ENCODE assay signal across 19 cellular contexts in genomic region chr16:47424846-47425245, GRCh38. TPM values are rescaled to one million over a fixed set of nuclear protein-coding genes. Genes with fewer than 3 reads are reported as not detected.
DNase-seq lines count a peak whose midpoint lies in the region; ATAC-seq and TF ChIP-seq lines count a peak whose summit lies in the region.
"Had no signal": no experiment of that assay in that cellular context is flagged by ENCODE, and none has a peak within 500 bp of the region (broad histone marks: within the 10 kb centered on the region; RNA-seq: fewer than 3 reads in every experiment).

No MANE protein-coding gene starts in this region.

- no TSS peak for BruUV-seq in A673 (replicated peaks; lab: Mats Ljungman, UMichigan)
- BruUV-seq in OCI-LY7 (replicated peaks; lab: Mats Ljungman, UMichigan) = no TSS peak

- no peak overlapping the region for H2BK20ac ChIP-seq in H9 (ENCODE audit: low read depth, low read length, poor library complexity, severe bottlenecking)

- no peak overlapping the region for H2BK15ac ChIP-seq in H9 (ENCODE audit: low read depth, low read length)
- no peak overlapping the region for H2BK15ac ChIP-seq in mesendoderm (replicated peaks; ENCODE audit: low read depth)

- no peaks in the 10 kb centered on the region for H3K9me3 ChIP-seq in A673 (ENCODE audit: low read depth, low read length, poor library complexity, severe bottlenecking)
- no peaks in the 10 kb centered on the region for H3K9me3 ChIP-seq in H9 (ENCODE audit: control insufficient read depth, low read depth, low read length)
- no peaks in the 10 kb centered on the region for H3K9me3 ChIP-seq in OCI-LY7 (ENCODE audit: low read length)
- H3K9me3 ChIP-seq: MG63 had no signal

- H3K4me2 ChIP-seq in H9 (ENCODE audit: insufficient read depth, insufficient read length, low read length) (no peak overlapping the region), mesendoderm (ENCODE audit: low read length) (no peak overlapping the region), OCI-LY7 (ENCODE audit: low read length) (no peak overlapping the region)
- H3K4me2 ChIP-seq: BLaER1 treated with 17β-estradiol and CSF1 and Interleukin-3, amounts not matched to agents 10 nM and 100 nM had no signal

- H3K9ac ChIP-seq in H9 (ENCODE audit: extremely low read depth, insufficient read length, low read length) = no peak overlapping the region
- no peak overlapping the region for H3K9ac ChIP-seq in mesendoderm (ENCODE audit: low read length)
- H3K9ac ChIP-seq: BLaER1 treated with 17β-estradiol and CSF1 and Interleukin-3, amounts not matched to agents 10 nM and 100 nM had no signal

- no peak overlapping the region for H3K56ac ChIP-seq in H9 (ENCODE audit: insufficient read length, low read depth, low read length)
- H3K56ac ChIP-seq in mesendoderm (ENCODE audit: low read length) = no peak overlapping the region

- H2BK120ac ChIP-seq in H9 (ENCODE audit: low read depth, low read length, poor library complexity, severe bottlenecking) (no peak overlapping the region), mesendoderm (ENCODE audit: low read depth, low read length) (no peak overlapping the region)

- DNase-seq in A673 (ENCODE audit: low spot score) = peak; percentile 10
- DNase-seq in H9 = peak; percentile 71
- peak; percentile 62 for DNase-seq in WTC11 (ENCODE audit: low spot score)
- peak; percentile 77 for DNase-seq in mesendoderm
- no peak for DNase-seq in OCI-LY7 (ENCODE audit: low spot score)
- DNase-seq in T-helper 1 cell = no peak
- DNase-seq: CD8-positive, alpha-beta memory T cell; Karpas-422; MG63; NCI-H1092; NCI-H146; NCI-H2081 treated with DMSO at 0.1 percent for 48 hours; NCI-H526; OCI-M1; SHP77 treated with DMSO at 0.1 percent for 48 hours had no signal

- H3K9me2 ChIP-seq in OCI-LY7 (ENCODE audit: insufficient read depth, low read length) = no peaks in the 10 kb centered on the region

- H3K79me1 ChIP-seq in H9 (ENCODE audit: insufficient read depth, low read depth, low read length, poor library complexity, severe bottlenecking) = no peaks in the 10 kb centered on the region
- no peaks in the 10 kb centered on the region for H3K79me1 ChIP-seq in mesendoderm (ENCODE audit: low read length)

- H3K36me3 ChIP-seq in A673 (ENCODE audit: insufficient read depth, low read length, poor library complexity, severe bottlenecking) = no peaks in the 10 kb centered on the region
- no peaks in the 10 kb centered on the region for H3K36me3 ChIP-seq in mesendoderm (ENCODE audit: control insufficient read depth, insufficient read depth, low read length)
- peaks cover 46% of the 10 kb centered on the region for H3K36me3 ChIP-seq in OCI-LY7 (ENCODE audit: insufficient read depth, low read length)

- ATAC-seq in WTC11 (peak; percentile 96), HG03378 (IDR thresholded peaks at IDR 0.05; ENCODE audit: unreplicated experiment) (no peak), GM18498 (IDR thresholded peaks at IDR 0.05; ENCODE audit: unreplicated experiment) (no peak)
- ATAC-seq: SK-N-SH treated with all-trans-retinoic acid at 6 μM for 48 hours had no signal

- H3K27me3 Mint-ChIP-seq in H9 (ENCODE audit: low read depth) = no peaks in the 10 kb centered on the region
- no peaks in the 10 kb centered on the region for H3K27me3 Mint-ChIP-seq in WTC11 (ENCODE audit: low read depth)
- H3K27me3 Mint-ChIP-seq: CD8-positive, alpha-beta memory T cell had no signal

- no peak overlapping the region for H3T11ph ChIP-seq in H9 (ENCODE audit: low read length)

- H2BK5ac ChIP-seq in H9 (ENCODE audit: insufficient read length, low read length) (no peak overlapping the region), mesendoderm (ENCODE audit: low read length) (no peak overlapping the region)

- no peak overlapping the region for H3K23ac ChIP-seq in H9 (ENCODE audit: insufficient read length, low read depth, low read length)
- H3K23ac ChIP-seq in mesendoderm (ENCODE audit: low read length) = no peak overlapping the region

- H3K9me3 Mint-ChIP-seq in H9 (no peaks in the 10 kb centered on the region; a peak in 1 of 5 replicates), WTC11 (peaks cover 9% of the 10 kb centered on the region)
- H3K9me3 Mint-ChIP-seq: CD8-positive, alpha-beta memory T cell had no signal

- intact Hi-C loops in A673 (cut with micrococcal nuclease; ENCODE audit: unreplicated experiment) = no loop called here
- intact Hi-C loops in OCI-LY7 (cut with micrococcal nuclease; ENCODE audit: unreplicated experiment) = no loop called here

- CTCF ChIA-PET in A673 (lab: Charles Lee) = no interaction called here
- CTCF ChIA-PET in WTC11 (lab: Charles Lee) = interaction anchor here (0.6 to 2.0 kb wide), 13 partner anchors 10 to 742 kb away, joined by 3 to 8 read pairs (median 3); partner anchors contain the start of genes ITFG1, NETO2 and PHKB
- CTCF ChIA-PET in OCI-LY7 (lab: Charles Lee; ENCODE audit: unreplicated experiment) = no interaction called here

- no peak overlapping the region for H3K14ac ChIP-seq in H9 (ENCODE audit: insufficient read depth, low read length)

- H3K4me1 Mint-ChIP-seq in H9 = peaks cover 10 to 18% of the 10 kb centered on the region in 2 experiments
- peaks cover 14% of the 10 kb centered on the region for H3K4me1 Mint-ChIP-seq in WTC11
- H3K4me1 Mint-ChIP-seq: CD8-positive, alpha-beta memory T cell had no signal

- no peaks in the 10 kb centered on the region for H3K4me1 ChIP-seq in A673 (ENCODE audit: insufficient read depth, low read length, poor library complexity, severe bottlenecking)
- H3K4me1 ChIP-seq in H9 (ENCODE audit: insufficient read depth, low read length) = peaks cover 4% of the 10 kb centered on the region; the same call in 1 of the 2 replicates
- no peaks in the 10 kb centered on the region for H3K4me1 ChIP-seq in mesendoderm (ENCODE audit: control insufficient read depth, low read depth, low read length)
- H3K4me1 ChIP-seq in OCI-LY7 (ENCODE audit: insufficient read depth, low read length, poor library complexity, severe bottlenecking) = no peaks in the 10 kb centered on the region
- H3K4me1 ChIP-seq: BLaER1 treated with 17β-estradiol and CSF1 and Interleukin-3, amounts not matched to agents 10 nM and 100 nM had no signal

- TF ChIP-seq CTCF in A673 (conservative IDR thresholded peaks at IDR 0.05; ENCODE audit: low read depth, low read length) = no peak
- TF ChIP-seq CTCF in H9 (conservative IDR thresholded peaks at IDR 0.05) = peak; percentile 54
- TF ChIP-seq CTCF in WTC11 (IDR thresholded peaks at IDR 0.05) = no peak
- TF ChIP-seq CTCF in OCI-LY7 (conservative IDR thresholded peaks at IDR 0.05; ENCODE audit: low read length) = no peak

- POLR2A ChIA-PET in A673 (lab: Charles Lee; ENCODE audit: low non-redundant PET) (no interaction called here), WTC11 (lab: Charles Lee) (no interaction called here), OCI-LY7 (lab: Charles Lee) (no interaction called here)

- H4K5ac ChIP-seq in H9 (ENCODE audit: insufficient read length, low read depth, low read length) = no peak overlapping the region
- no peak overlapping the region for H4K5ac ChIP-seq in mesendoderm (ENCODE audit: low read length)

- H3K27ac Mint-ChIP-seq in H9 = peak overlapping the region in 2 of 3 experiments; percentile 47 to 87; a peak in 2 of 7 replicates
- H3K27ac Mint-ChIP-seq in WTC11 = no peak overlapping the region
- H3K27ac Mint-ChIP-seq: CD8-positive, alpha-beta memory T cell had no signal

- H3K4me3 ChIP-seq in A673 (ENCODE audit: low read depth, low read length, poor library complexity, severe bottlenecking) = no peak overlapping the region
- no peak overlapping the region for H3K4me3 ChIP-seq in mesendoderm (ENCODE audit: low read length)
- no peak overlapping the region for H3K4me3 ChIP-seq in OCI-LY7 (ENCODE audit: low read depth, low read length, poor library complexity, severe bottlenecking)
- H3K4me3 ChIP-seq: BLaER1 treated with 17β-estradiol and CSF1 and Interleukin-3, amounts not matched to agents 10 nM and 100 nM; MG63 had no signal

- H4K8ac ChIP-seq in H9 (replicated peaks; ENCODE audit: insufficient read length, low read depth, low read length) (no peak overlapping the region), mesendoderm (ENCODE audit: low read depth, low read length) (no peak overlapping the region)

- H2AFZ ChIP-seq in H9 (ENCODE audit: low read length) (no peak overlapping the region), OCI-LY7 (ENCODE audit: low read length) (no peak overlapping the region)

- H3K4me3 Mint-ChIP-seq in H9 (no peak overlapping the region), WTC11 (no peak overlapping the region)
- H3K4me3 Mint-ChIP-seq: CD8-positive, alpha-beta memory T cell had no signal

- no peak overlapping the region for H3K27ac ChIP-seq in A673 (ENCODE audit: low read depth, low read length, poor library complexity, severe bottlenecking)
- no peak overlapping the region for H3K27ac ChIP-seq in H9 (ENCODE audit: insufficient read length, low read depth, low read length)
- H3K27ac ChIP-seq in mesendoderm (ENCODE audit: low read depth, low read length) = no peak overlapping the region
- no peak overlapping the region for H3K27ac ChIP-seq in OCI-LY7 (ENCODE audit: low read depth, low read length, poor library complexity, severe bottlenecking)
- H3K27ac ChIP-seq: BLaER1 treated with 17β-estradiol and CSF1 and Interleukin-3, amounts not matched to agents 10 nM and 100 nM had no signal

- no peak overlapping the region for H4K91ac ChIP-seq in H9 (ENCODE audit: insufficient read length, low read depth, low read length)

- H3K27me3 ChIP-seq in A673 (replicated peaks; ENCODE audit: insufficient read depth, low read depth, low read length, poor library complexity) (no peaks in the 10 kb centered on the region), H9 (ENCODE audit: insufficient read depth, low read length) (no peaks in the 10 kb centered on the region), mesendoderm (ENCODE audit: insufficient read depth, low read length, poor library complexity) (no peaks in the 10 kb centered on the region)
- H3K27me3 ChIP-seq: BLaER1 treated with 17β-estradiol and CSF1 and Interleukin-3, amounts not matched to agents 10 nM and 100 nM; MG63 had no signal

- H2BK12ac ChIP-seq in H9 (ENCODE audit: insufficient read length, low read depth, low read length) = no peak overlapping the region

- no CpG with 5 or more reads among the region's 13 CpGs for WGBS in H9 (ENCODE audit: extremely low coverage, insufficient read length, low lambda C conversion rate)
- no CpG with 5 or more reads among the region's 13 CpGs for WGBS in mesendoderm (ENCODE audit: extremely low coverage, insufficient coverage, low lambda C conversion rate)

- H4K20me1 ChIP-seq in H9 (ENCODE audit: control insufficient read depth, insufficient read depth, insufficient read length) = no peaks in the 10 kb centered on the region
- no peaks in the 10 kb centered on the region for H4K20me1 ChIP-seq in OCI-LY7 (ENCODE audit: insufficient read depth, low read length)
- H4K20me1 ChIP-seq: BLaER1 treated with 17β-estradiol and CSF1 and Interleukin-3, amounts not matched to agents 10 nM and 100 nM had no signal

- H3K23me2 ChIP-seq in H9 (ENCODE audit: insufficient read length, low read depth, low read length, poor library complexity, severe bottlenecking) = no peaks in the 10 kb centered on the region

- H2AK5ac ChIP-seq in H9 (ENCODE audit: insufficient read length, low read length) (no peak overlapping the region), mesendoderm (ENCODE audit: low read length) (no peak overlapping the region)

- H3K79me2 ChIP-seq in H9 (ENCODE audit: insufficient read depth, low read length) (no peaks in the 10 kb centered on the region), mesendoderm (ENCODE audit: control insufficient read depth, insufficient read depth, low read length) (no peaks in the 10 kb centered on the region), OCI-LY7 (ENCODE audit: insufficient read depth, low read depth, low read length) (no peaks in the 10 kb centered on the region)

- H3K36me3 Mint-ChIP-seq in H9 (ENCODE audit: insufficient read depth in 1 of 3, low read depth in 3 of 3) (peaks cover 21 to 30% (median 24%) of the 10 kb centered on the region in 3 experiments), WTC11 (peaks cover 31% of the 10 kb centered on the region)

- H3K4ac ChIP-seq in H9 (ENCODE audit: low read depth, low read length) = no peak overlapping the region
- H3K4ac ChIP-seq in mesendoderm (ENCODE audit: low read depth, low read length) = no peak overlapping the region

- no peak overlapping the region for H3K18ac ChIP-seq in H9 (ENCODE audit: insufficient read length, low read depth, low read length)
- no peak overlapping the region for H3K18ac ChIP-seq in mesendoderm (ENCODE audit: low read length)

RNA-seq across cellular contexts. Expression of gene ITFG1, which starts 36.0 kb away (rescaled TPM):
- total RNA-seq in A673 (2021) (39.6 and 40.1 TPM in 2 replicates), H9 (2021) (18.0 and 19.7 TPM in 2 replicates), WTC11 (2021) (20.5 to 22.3 TPM (median 21.1 TPM) in 3 replicates), OCI-LY7 (2022) (37.9 and 41.8 TPM in 2 replicates)
- 18.9 TPM for polyA plus RNA-seq in mesendoderm (2013, experiment 1 of 2)
- 17.5 TPM for polyA plus RNA-seq in mesendoderm (2013, experiment 2 of 2)
- 18.2 and 33.7 TPM in 2 replicates for total RNA-seq in OCI-LY7 (2014; rRNA removed; shearing (Covaris generic))

RNA-seq across cellular contexts. Expression of gene PHKB, which starts 36.3 kb away (rescaled TPM):
- total RNA-seq in A673 (2021) (50.6 and 62.4 TPM in 2 replicates), H9 (2021) (38.8 and 39.0 TPM in 2 replicates), WTC11 (2021) (43.9 to 45.9 TPM (median 44.2 TPM) in 3 replicates), OCI-LY7 (2022) (93.1 and 101 TPM in 2 replicates)
- 21.2 TPM for polyA plus RNA-seq in mesendoderm (2013, experiment 1 of 2)
- 21.2 TPM for polyA plus RNA-seq in mesendoderm (2013, experiment 2 of 2)
- total RNA-seq in OCI-LY7 (2014; rRNA removed; shearing (Covaris generic)) = 56.9 and 68.1 TPM in 2 replicates

Comparison
In these comparisons a context has a peak if more than half of its experiments do, and no peak if none do; other contexts are left out.
1. DNase-seq: peak in A673 (single experiment), H9 (single experiment), WTC11 (single experiment) and mesendoderm (single experiment); none in OCI-LY7 (single experiment) and T-helper 1 cell (0 of 5).